In genomic region chr13:114099191-114099590, GRCh38 we compare ENCODE assay signal across 8 cellular contexts. TPM values are rescaled to one million over a fixed set of nuclear protein-coding genes. Genes with fewer than 3 reads are reported as not detected.
DNase-seq lines count a peak whose midpoint lies in the region; ATAC-seq and TF ChIP-seq lines count a peak whose summit lies in the region.

No MANE protein-coding gene starts in this region.

- H3K27me3 ChIP-seq in DND-41 (ENCODE audit: insufficient read depth, low read length, poor library complexity) = no peaks in the 10 kb centered on the region
- no peaks in the 10 kb centered on the region for H3K27me3 ChIP-seq in brain microvascular endothelial cell (replicated peaks)
- no peaks in the 10 kb centered on the region for H3K27me3 ChIP-seq in thyroid gland

- ATAC-seq in DND-41 (ENCODE audit: insufficient read depth, low read depth) = peak; percentile 48; the same call in 2 of the 3 replicates

- H4K20me1 ChIP-seq in DND-41 (ENCODE audit: insufficient read depth, low read length) = peaks cover 70% of the 10 kb centered on the region

- no peak overlapping the region for H3K9ac ChIP-seq in DND-41 (ENCODE audit: low read depth, low read length)

- H3K36me3 Mint-ChIP-seq in type B pancreatic cell = no peaks in the 10 kb centered on the region

- 19 to 35% methylated on average over 4 to 10 of the region's 15 CpGs for WGBS in thyroid gland, 2 donors

- TF ChIP-seq POLR2A in thyroid gland (IDR thresholded peaks at IDR 0.05) = no peak

- H3K9me3 ChIP-seq in DND-41 (ENCODE audit: insufficient read depth, low read length, severe bottlenecking) = peaks cover 2% of the 10 kb centered on the region
- H3K9me3 ChIP-seq in thyroid gland = no peaks in the 10 kb centered on the region

- H3K27me3 Mint-ChIP-seq in type B pancreatic cell = peaks cover 3% of the 10 kb centered on the region

- H3K27ac ChIP-seq in DND-41 (ENCODE audit: low read length) (no peak overlapping the region), brain microvascular endothelial cell (peak overlapping the region; percentile 27), thyroid gland (peak overlapping the region in 1 of 3 donors; percentile 28)

- DNase-seq in DND-41 (no peak), LNCaP clone FGC (ENCODE audit: low read depth) (peak; percentile 30), brain microvascular endothelial cell (peak; percentile 94), left kidney (ENCODE audit: low read depth, low spot score) (peak; percentile 89), thyroid gland (peak; percentile 66 to 75), SIG-M5 (lab: John Stamatoyannopoulos, UW) (no peak), type B pancreatic cell (ENCODE audit: extremely low spot score, unreplicated experiment) (no peak)
- DNase-seq in NK-92 treated with Interleukin-12 subunit alpha and Interleukin-12 subunit beta, amount 100 ng/mL, for 24 hours (lab: John Stamatoyannopoulos, UW) = no peak

- H3K4me1 ChIP-seq in DND-41 (ENCODE audit: insufficient read depth, low read length) = no peaks in the 10 kb centered on the region
- peaks cover 4 to 7% of the 10 kb centered on the region in 2 donors for H3K4me1 ChIP-seq in thyroid gland

- H3K4me3 Mint-ChIP-seq in type B pancreatic cell = no peak overlapping the region

- H3K4me3 ChIP-seq in DND-41 (ENCODE audit: low read depth in 1 of 2, low read length in 2 of 2) (no peak overlapping the region), LNCaP clone FGC (ENCODE audit: low read depth, low read length) (no peak overlapping the region), brain microvascular endothelial cell (ENCODE audit: low read depth, low read length) (no peak overlapping the region), thyroid gland (replicated peaks in 1 of 3) (no peak overlapping the region)

- peaks cover 68% of the 10 kb centered on the region for H3K79me2 ChIP-seq in DND-41 (ENCODE audit: insufficient read depth, low read length)

- intact Hi-C loops in thyroid gland (cut with DNase I) = no loop called here

- no peak overlapping the region for H2AFZ ChIP-seq in DND-41 (ENCODE audit: low read depth, low read length)

- H3K36me3 ChIP-seq in DND-41 (ENCODE audit: insufficient read depth, low read length) (no peaks in the 10 kb centered on the region), brain microvascular endothelial cell (replicated peaks) (no peaks in the 10 kb centered on the region), thyroid gland (no peaks in the 10 kb centered on the region)

- H3K9me3 Mint-ChIP-seq in type B pancreatic cell = no peaks in the 10 kb centered on the region

- in situ Hi-C loops in brain microvascular endothelial cell (cut with HindIII; ENCODE audit: low pct_ligation_motif_present, low sequenced_read_pairs) = loop anchor here (10.0 kb wide), 1 partner anchor 64 kb away; no protein-coding TSS in a partner anchor

- H3K4me2 ChIP-seq in DND-41 (ENCODE audit: insufficient read depth, low read length) = no peak overlapping the region

- TF ChIP-seq CTCF in DND-41 (IDR thresholded peaks at IDR 0.05; ENCODE audit: borderline replicate concordance, extremely low read depth, low read length, poor library complexity, severe bottlenecking) = no peak
- TF ChIP-seq CTCF in LNCaP clone FGC (IDR thresholded peaks at IDR 0.05; ENCODE audit: control insufficient read depth, extremely low read depth, insufficient read depth) = no peak
- no peak for TF ChIP-seq CTCF in brain microvascular endothelial cell (IDR thresholded peaks at IDR 0.05; ENCODE audit: low read depth, low read length, missing control alignments)
- TF ChIP-seq CTCF in thyroid gland (IDR thresholded peaks at IDR 0.05) = no peak
- TF ChIP-seq CTCF in type B pancreatic cell (conservative IDR thresholded peaks at IDR 0.05) = no peak

- peaks cover 24% of the 10 kb centered on the region for H3K4me1 Mint-ChIP-seq in type B pancreatic cell (ENCODE audit: unreplicated experiment)

- H3K27ac Mint-ChIP-seq in type B pancreatic cell = no peak overlapping the region

RNA-seq across cellular contexts. Expression of gene RASA3, which starts 33.2 kb away (rescaled TPM):
- 10 to 100 TPM; 22.3 to 32.3 (median 25.5) TPM for total RNA-seq in thyroid gland
- total RNA-seq in type B pancreatic cell (ENCODE audit: low replicate concordance) = 1.9 and 9.3 TPM in 2 replicates

Comparison
In these comparisons a context has a peak if more than half of its experiments do, and no peak if none do; other contexts are left out.
1. DNase-seq: peak in LNCaP clone FGC (single experiment), brain microvascular endothelial cell (single experiment), left kidney (single experiment) and thyroid gland (2 of 2); none in DND-41 (single experiment), SIG-M5 (single experiment), type B pancreatic cell (single experiment) and NK-92 treated with Interleukin-12 subunit alpha and Interleukin-12 subunit beta, amount 100 ng/mL, for 24 hours (single experiment).